Comparison of ENCODE assay signal across 12 cellular contexts in genomic region chr5:87122171-87122977, GRCh38.
DNase-seq lines count a peak whose midpoint lies in the region; ATAC-seq and FAIRE-seq lines count a peak whose summit lies in the region.
"Had no signal": no experiment of that assay in that cellular context is flagged by ENCODE, and none has a peak within 500 bp of the region (broad histone marks: within the 10 kb centered on the region; RNA-seq: fewer than 3 reads in every experiment).

No MANE protein-coding gene starts in this region.

- FAIRE-seq in HTR-8/SVneo (lab: Jason Lieb, UNC): no peak

- H3K4me1 ChIP-seq in SJCRH30: peaks cover 51% of the 10 kb centered on the region
- peaks cover 11% of the 10 kb centered on the region for H3K4me1 ChIP-seq in thymus (ENCODE audit: control insufficient read depth, insufficient read depth, low read length)

- WGBS in thymus: 82% methylated on average over 4 of the region's 4 CpGs

- H3K36me3 ChIP-seq in SJCRH30 (no peaks in the 10 kb centered on the region), thymus (ENCODE audit: control insufficient read depth, insufficient read depth) (no peaks in the 10 kb centered on the region)
- H3K36me3 ChIP-seq: brain microvascular endothelial cell had no signal

- peak overlapping the region; percentile 13 for H3K27ac Mint-ChIP-seq in activated T-cell treated with anti-CD3 and anti-CD28 coated beads, Interleukin-2, amount 50 U/mL, for 72 hours

- no peaks in the 10 kb centered on the region for H3K9me3 Mint-ChIP-seq in activated T-cell treated with anti-CD3 and anti-CD28 coated beads, Interleukin-2, amount 50 U/mL, for 72 hours

- H3K4me3 ChIP-seq in SJCRH30 (no peak overlapping the region), thymus (ENCODE audit: low read length) (no peak overlapping the region)
- H3K4me3 ChIP-seq: skin epidermis had no signal

- peak overlapping the region; percentile 56 to 66 for H3K4me3 Mint-ChIP-seq in activated T-cell treated with anti-CD3 and anti-CD28 coated beads, Interleukin-2, amount 50 U/mL, for 72 hours

- peaks cover 56% of the 10 kb centered on the region for H3K4me1 Mint-ChIP-seq in activated T-cell treated with anti-CD3 and anti-CD28 coated beads, Interleukin-2, amount 50 U/mL, for 72 hours (ENCODE audit: low read depth)

- no peaks in the 10 kb centered on the region for H3K27me3 Mint-ChIP-seq in activated T-cell treated with anti-CD3 and anti-CD28 coated beads, Interleukin-2, amount 50 U/mL, for 72 hours (ENCODE audit: low read depth)

- ATAC-seq in activated T-cell treated with anti-CD3 and anti-CD28 coated beads, Interleukin-2, amount 50 U/mL, for 72 hours (replicated peaks in 1 of 2): peak in 1 of 2 donors; percentile 20
- no peak for ATAC-seq in GM19455 (IDR thresholded peaks at IDR 0.05; ENCODE audit: unreplicated experiment)

- H3K9me3 ChIP-seq in SJCRH30 (replicated peaks) (no peaks in the 10 kb centered on the region), thymus (ENCODE audit: control insufficient read depth) (no peaks in the 10 kb centered on the region)

- H3K36me3 Mint-ChIP-seq in activated T-cell treated with anti-CD3 and anti-CD28 coated beads, Interleukin-2, amount 50 U/mL, for 72 hours (ENCODE audit: insufficient read depth in 2 of 2): no peaks in the 10 kb centered on the region

- H3K27ac ChIP-seq in SJCRH30 (peak overlapping the region; percentile 99), epithelial cell of prostate (peak overlapping the region; percentile 100), thymus (ENCODE audit: low read depth) (peak overlapping the region; percentile 9)

- no peak for DNase-seq in activated T-cell treated with anti-CD3 and anti-CD28 coated beads, Interleukin-2, amount 50 U/mL, for 72 hours
- DNase-seq in activated T-cell treated with anti-CD3 and anti-CD28 coated beads, Interleukin-2, amount 50 U/mL, for 48 hours: no peak
- DNase-seq in SJCRH30 (no peak), epithelial cell of prostate (ENCODE audit: low read depth, low spot score) (no peak), NOMO-1 (lab: John Stamatoyannopoulos, UW; ENCODE audit: unreplicated experiment in 2 of 2) (no peak), HTR-8/SVneo (ENCODE audit: insufficient read length, low spot score) (no peak)
- DNase-seq: brain microvascular endothelial cell, NCI-H1694, OCI-M1 had no signal

- H3K27me3 ChIP-seq in SJCRH30 (no peaks in the 10 kb centered on the region), thymus (ENCODE audit: control insufficient read depth, insufficient read depth) (no peaks in the 10 kb centered on the region)
- H3K27me3 ChIP-seq: brain microvascular endothelial cell had no signal

Comparison
In these comparisons a context has a peak if more than half of its experiments do, and no peak if none do; other contexts are left out.
1. H3K27ac ChIP-seq: peak in every context shown above with its lines; median percentile 100 in epithelial cell of prostate; 99 in SJCRH30; 9 in thymus.